ENCODE assay signal across 13 cellular contexts in the genomic region with DNA sequence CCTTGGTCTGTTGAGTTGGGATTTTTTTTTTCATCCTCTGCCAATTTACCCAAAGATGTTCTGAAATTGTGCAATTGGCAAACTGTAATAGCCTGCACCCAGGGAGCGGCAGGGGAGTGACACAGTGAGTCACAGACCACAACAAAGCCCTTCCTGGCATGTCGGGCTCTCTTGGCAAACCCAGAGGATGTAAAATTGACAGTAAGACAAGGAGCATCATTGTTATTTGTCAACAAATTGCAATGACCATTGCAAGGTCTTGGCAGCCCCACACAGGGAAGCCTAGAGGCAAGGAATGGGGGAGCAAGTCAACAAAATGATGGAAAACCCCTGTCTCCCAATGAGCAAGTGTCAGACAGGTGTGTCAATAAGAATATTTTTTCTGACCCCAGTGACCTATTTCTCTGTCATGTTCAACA.
DNase-seq lines count a peak whose midpoint lies in the region; ATAC-seq and TF ChIP-seq lines count a peak whose summit lies in the region.
"Had no signal": no experiment of that assay in that cellular context is flagged by ENCODE, and none has a peak within 500 bp of the region (broad histone marks: within the 10 kb centered on the region; RNA-seq: fewer than 3 reads in every experiment).

No MANE protein-coding gene starts in this region.

- no peak for TF ChIP-seq CTCF in uterus (IDR thresholded peaks at IDR 0.05)

- ATAC-seq in HG03139 (IDR thresholded peaks at IDR 0.05; ENCODE audit: unreplicated experiment): no peak
- ATAC-seq: activated naive CD4-positive, alpha-beta T cell treated with anti-CD3 and anti-CD28 coated beads, Interleukin-2, amount 50 U/mL, for 72 hours; natural killer cell had no signal

- in situ Hi-C loops in SK-MEL-5 (cut with HindIII; ENCODE audit: low pct_unique_long_range_greater_than_20kb, low sequenced_read_pairs): no loop called here

- intact Hi-C loops in head of caudate nucleus (cut with DNase I): no loop called here
- intact Hi-C loops in uterus (cut with DNase I; ENCODE audit: low total_unique reads): no loop called here

- H3K9me3 ChIP-seq in uterus: no peaks in the 10 kb centered on the region

- no peaks in the 10 kb centered on the region for H3K36me3 ChIP-seq in uterus

- no peak overlapping the region for H3K27ac ChIP-seq in uterus

- no peaks in the 10 kb centered on the region for H3K4me1 ChIP-seq in uterus

- no peaks in the 10 kb centered on the region for H3K27me3 ChIP-seq in uterus

- DNase-seq in NCI-H146 (lab: John Stamatoyannopoulos, UW) (peak; percentile 61), NCI-H146 treated with DMSO at 0.1 percent for 48 hours (lab: John Stamatoyannopoulos, UW; ENCODE audit: unreplicated experiment) (no peak), SK-MEL-5 (ENCODE audit: low read depth, low spot score) (peak; percentile 24), head of caudate nucleus (peak in 41 of 42 donors; percentile 3 to 82 (median 53)), uterus (no peak), NCI-H2227 (lab: John Stamatoyannopoulos, UW; ENCODE audit: unreplicated experiment) (no peak)
- DNase-seq in stimulated activated CD4-positive, alpha-beta T cell treated with anti-CD3 and anti-CD28 coated beads, Interleukin-2, amount 100 ng/mL, for 24 hours: no peak
- DNase-seq: activated CD4-positive, alpha-beta T cell treated with anti-CD3 and anti-CD28 coated beads, Interleukin-2, amount 50 U/mL, for 4 hours; effector CD8-positive, alpha-beta T cell; natural killer cell; stimulated activated naive CD4-positive, alpha-beta T cell had no signal

- H3K4me3 ChIP-seq in uterus: no peak overlapping the region

- TF ChIP-seq POLR2A in uterus (IDR thresholded peaks at IDR 0.05): no peak

Comparison
In these comparisons a context has a peak if more than half of its experiments do, and no peak if none do; other contexts are left out.
1. DNase-seq: peak in NCI-H146 (single experiment), SK-MEL-5 (single experiment) and head of caudate nucleus (41 of 42); none in NCI-H146 treated with DMSO at 0.1 percent for 48 hours (single experiment), stimulated activated CD4-positive, alpha-beta T cell treated with anti-CD3 and anti-CD28 coated beads, Interleukin-2, amount 100 ng/mL, for 24 hours (0 of 2), uterus (0 of 2) and NCI-H2227 (single experiment).